ENCODE assay signal across 10 cellular contexts in the genomic region with DNA sequence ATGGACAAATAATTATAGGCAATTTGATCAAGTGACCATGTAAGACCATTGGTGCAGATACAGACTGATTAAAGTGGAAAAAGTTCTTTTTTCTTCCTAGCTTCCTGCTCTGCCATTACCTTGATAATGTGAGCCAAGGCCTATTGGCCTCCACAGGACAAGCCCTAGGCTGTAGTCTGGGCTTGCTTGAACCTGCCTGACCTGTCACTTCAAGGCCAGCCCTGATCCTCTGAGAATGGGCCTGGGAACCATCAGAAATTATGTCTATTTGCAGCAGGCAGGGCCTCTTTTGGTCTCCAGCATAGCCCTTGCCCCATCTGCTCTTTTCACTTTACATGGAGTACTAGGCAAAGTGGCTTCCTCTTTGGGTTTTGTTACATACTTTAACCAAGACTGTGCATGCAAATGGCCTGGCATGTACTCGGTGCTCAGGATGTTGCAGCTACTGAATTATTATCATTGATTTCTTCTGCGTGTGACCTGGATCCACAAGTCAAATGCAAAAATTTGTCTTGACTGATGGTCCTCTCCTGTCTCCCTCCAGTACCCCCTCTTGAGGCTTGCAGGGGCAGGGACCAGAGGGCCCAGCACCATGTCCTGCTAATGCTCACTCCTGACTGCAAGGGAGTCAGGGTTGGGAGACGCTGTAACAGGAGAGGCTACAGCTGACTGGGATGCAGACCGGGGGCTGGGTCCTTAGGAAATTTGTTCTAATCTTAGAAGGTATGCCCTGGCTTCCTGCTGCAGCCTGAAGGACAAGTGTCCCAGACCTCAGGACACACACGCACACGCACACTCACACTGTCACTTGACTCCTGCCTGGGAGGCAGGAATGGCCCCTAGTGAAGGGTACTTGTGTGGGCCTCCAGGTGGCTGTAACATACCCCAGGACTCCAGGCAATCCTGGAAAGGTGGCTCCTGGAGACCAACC. TPM values are rescaled to one million over a fixed set of nuclear protein-coding genes. Genes with fewer than 3 reads are reported as not detected.
DNase-seq lines count a peak whose midpoint lies in the region; ATAC-seq, FAIRE-seq and TF ChIP-seq lines count a peak whose summit lies in the region.
"Had no signal": no experiment of that assay in that cellular context is flagged by ENCODE, and none has a peak within 500 bp of the region (broad histone marks: within the 10 kb centered on the region; RNA-seq: fewer than 3 reads in every experiment).

No MANE protein-coding gene starts in this region.

- no peak overlapping the region for H2AFZ ChIP-seq in GM12878 (ENCODE audit: control insufficient read depth, low read depth, low read length)

- peak; percentile 47 for FAIRE-seq in GM12878 (lab: Jason Lieb, UNC)

- POLR2A ChIA-PET in GM12878 (lab: Charles Lee), result interaction anchor here (0.6 to 1.8 kb wide), 8 partner anchors 12 to 135 kb away, joined by 4 to 9 read pairs (median 7); no protein-coding TSS in a partner anchor
- POLR2A ChIA-PET in Caco-2 (lab: Charles Lee), result no interaction called here

- in situ Hi-C loops in GM12878 (cut with MboI) (no loop called here), ACHN (cut with HindIII; ENCODE audit: low pct_ligation_motif_present, low pct_unique_long_range_greater_than_20kb, low sequenced_read_pairs) (no loop called here)

- TF ChIP-seq RAD21 in GM12878 (IDR thresholded peaks at IDR 0.05; ENCODE audit: insufficient read depth, low read depth, low read length), result no peak

- SMC1A ChIA-PET in GM12878 (lab: Charles Lee; ENCODE audit: uncharacterized antibody, unreplicated experiment), result interaction anchor here (0.6 to 5.7 kb wide), 13 partner anchors 9 to 776 kb away, joined by 3 to 38 read pairs (median 7); no protein-coding TSS in a partner anchor

- no peaks in the 10 kb centered on the region for H3K27me3 ChIP-seq in BLaER1 treated with 17β-estradiol and CSF1 and Interleukin-3, amounts not matched to agents 10 nM and 100 nM
- H3K27me3 ChIP-seq in GM12878 (replicated peaks in 1 of 2; ENCODE audit: control insufficient read depth in 2 of 2, insufficient read depth in 2 of 2, low read length in 1 of 2) (no peaks in the 10 kb centered on the region), Caco-2 (replicated peaks; ENCODE audit: control insufficient read depth, insufficient read depth, low read length) (no peaks in the 10 kb centered on the region)

- H4K20me1 ChIP-seq in BLaER1 treated with 17β-estradiol and CSF1 and Interleukin-3, amounts not matched to agents 10 nM and 100 nM, result peaks cover 100% of the 10 kb centered on the region in 11 experiments
- no peaks in the 10 kb centered on the region for H4K20me1 ChIP-seq in GM12878 (ENCODE audit: control insufficient read depth, insufficient read depth)

- TF ChIP-seq CTCF in GM12878 (IDR thresholded peaks at IDR 0.05 in 2 of 3, conservative IDR thresholded peaks at IDR 0.05 in 1 of 3; ENCODE audit: control insufficient read depth in 2 of 3, extremely low read depth in 1 of 3, insufficient read depth in 1 of 3, low read depth in 3 of 3, low read length in 3 of 3) (0 out of 6 replicates have a peak, but pooled peaks of 1 of the 3 experiments have one; percentile 3), Caco-2 (IDR thresholded peaks at IDR 0.05; ENCODE audit: insufficient read depth in 1 of 2, low read depth in 1 of 2, low read length in 1 of 2, severe bottlenecking in 1 of 2, unreplicated experiment in 1 of 2) (no peak)

- BruUV-seq in GM12878 (replicated peaks; lab: Mats Ljungman, UMichigan) (no TSS peak), Caco-2 (replicated peaks; lab: Mats Ljungman, UMichigan) (no TSS peak)

- peaks cover 81 to 100% (median 98%) of the 10 kb centered on the region in 10 experiments for H3K4me1 ChIP-seq in BLaER1 treated with 17β-estradiol and CSF1 and Interleukin-3, amounts not matched to agents 10 nM and 100 nM
- H3K4me1 ChIP-seq in GM12878 (ENCODE audit: control insufficient read depth, insufficient read depth, low read length), result peaks cover 79% of the 10 kb centered on the region
- no peaks in the 10 kb centered on the region for H3K4me1 ChIP-seq in Caco-2

- no peak for TF ChIP-seq POLR2A in GM12878 (IDR thresholded peaks at IDR 0.05; ENCODE audit: low read depth, low read length)

- RAD21 ChIA-PET in GM12878 (lab: Charles Lee; ENCODE audit: unreplicated experiment), result interaction anchor here (0.7 to 2.6 kb wide), 7 partner anchors 8 to 69 kb away, joined by 3 to 15 read pairs (median 4); no protein-coding TSS in a partner anchor

- H3K79me2 ChIP-seq in GM12878 (ENCODE audit: control insufficient read depth, insufficient read depth, low read length), result peaks cover 55% of the 10 kb centered on the region

- H3K9me3 ChIP-seq in BLaER1 treated with 17β-estradiol and CSF1 and Interleukin-3, amounts not matched to agents 10 nM and 100 nM (replicated peaks in 1 of 11), result no peaks in the 10 kb centered on the region
- H3K9me3 ChIP-seq in GM12878 (replicated peaks; ENCODE audit: control insufficient read depth, insufficient read depth, low read length) (no peaks in the 10 kb centered on the region; the same call in 2 of the 3 replicates), Caco-2 (no peaks in the 10 kb centered on the region)

- H3K4me3 Mint-ChIP-seq in Caco-2 (ENCODE audit: unreplicated experiment), result no peak overlapping the region
- H3K4me3 Mint-ChIP-seq: neural crest cell had no signal

- H3K4me2 ChIP-seq in BLaER1 treated with 17β-estradiol and CSF1 and Interleukin-3, amounts not matched to agents 10 nM and 100 nM, result peak overlapping the region in 10 of 11 experiments; percentile 12 to 95 (median 46); a peak in 14 of 22 replicates
- peak overlapping the region; percentile 56 for H3K4me2 ChIP-seq in GM12878 (ENCODE audit: control insufficient read depth, insufficient read depth)

- no peak overlapping the region for H3K4me3 ChIP-seq in BLaER1 treated with 17β-estradiol and CSF1 and Interleukin-3, amounts not matched to agents 10 nM and 100 nM
- no peak overlapping the region for H3K4me3 ChIP-seq in GM12878
- no peak overlapping the region for H3K4me3 ChIP-seq in Caco-2 (ENCODE audit: low read depth, low read length)

- no peak overlapping the region for H3K27ac Mint-ChIP-seq in Caco-2 (ENCODE audit: unreplicated experiment)

- CTCF ChIA-PET in GM12878 (lab: Yijun Ruan, JAX) (interaction anchor here (0.7 to 3.7 kb wide), 7 partner anchors 12 to 70 kb away, joined by 3 to 17 read pairs (median 7); no protein-coding TSS in a partner anchor), Caco-2 (lab: Charles Lee) (no interaction called here)

- ATAC-seq in GM19043 (IDR thresholded peaks at IDR 0.05; ENCODE audit: low read depth, unreplicated experiment) (peak; percentile 55), HG03066 (IDR thresholded peaks at IDR 0.05; ENCODE audit: low read depth, unreplicated experiment) (peak; percentile 42), GM12878 (peak; percentile 73)

- no peaks in the 10 kb centered on the region for H3K27me3 Mint-ChIP-seq in Caco-2 (ENCODE audit: insufficient read depth, unreplicated experiment)

- H3K4me1 Mint-ChIP-seq in Caco-2 (ENCODE audit: low read depth, unreplicated experiment), result peaks cover 6% of the 10 kb centered on the region

- H3K36me3 ChIP-seq in BLaER1 treated with 17β-estradiol and CSF1 and Interleukin-3, amounts not matched to agents 10 nM and 100 nM, result peaks cover 85 to 100% (median 100%) of the 10 kb centered on the region in 11 experiments
- H3K36me3 ChIP-seq in GM12878 (ENCODE audit: control insufficient read depth in 2 of 2, insufficient read depth in 2 of 2, low read length in 1 of 2) (peaks cover 0 to 3% of the 10 kb centered on the region in 2 experiments; a peak in 1 of 4 replicates), Caco-2 (ENCODE audit: control insufficient read depth, insufficient read depth, low read length) (no peaks in the 10 kb centered on the region)

- no peak overlapping the region; a peak in 1 of 22 replicates for H3K27ac ChIP-seq in BLaER1 treated with 17β-estradiol and CSF1 and Interleukin-3, amounts not matched to agents 10 nM and 100 nM
- peak overlapping the region; percentile 71 for H3K27ac ChIP-seq in GM12878 (ENCODE audit: control insufficient read depth, insufficient read depth)

- no peaks in the 10 kb centered on the region for H3K9me3 Mint-ChIP-seq in Caco-2 (ENCODE audit: unreplicated experiment)

- WGBS in GM12878 (ENCODE audit: insufficient coverage, insufficient replicate concordance, low lambda C conversion rate, missing lambda C conversion rate), result 48% methylated on average over 6 of the region's 6 CpGs

- intact Hi-C loops in GM12878 (cut with micrococcal nuclease; ENCODE audit: unreplicated experiment), result loop anchor here (2.0 kb wide), 1 partner anchor 45 kb away; no protein-coding TSS in a partner anchor
- intact Hi-C loops in Caco-2 (cut with micrococcal nuclease; ENCODE audit: unreplicated experiment), result no loop called here

- peak; percentile 66 for DNase-seq in GM12878 (ENCODE audit: low read depth, low spot score)
- DNase-seq in AG08395 (ENCODE audit: low spot score), result no peak
- DNase-seq in Caco-2, result no peak
- DNase-seq in ACHN, result no peak
- no peak for DNase-seq in 8988T
- DNase-seq: activated gamma-delta T cell had no signal

- no peak overlapping the region for H3K9ac ChIP-seq in BLaER1 treated with 17β-estradiol and CSF1 and Interleukin-3, amounts not matched to agents 10 nM and 100 nM
- no peak overlapping the region for H3K9ac ChIP-seq in GM12878 (ENCODE audit: control insufficient read depth, insufficient read depth, low read length)

- TF ChIP-seq EP300 in GM12878 (IDR thresholded peaks at IDR 0.05; ENCODE audit: borderline replicate concordance in 1 of 2, control insufficient read depth in 1 of 2, low read depth in 2 of 2, low read length in 2 of 2), result no peak

- no peaks in the 10 kb centered on the region for H3K36me3 Mint-ChIP-seq in Caco-2 (ENCODE audit: insufficient read depth, unreplicated experiment)

RNA-seq across cellular contexts. Expression of a gene that starts 39.4 kb away (rescaled TPM):
- total RNA-seq in GM12878 (2013; cell fraction: nucleolus; rRNA removed), result 50.6 and 59.2 TPM in 2 replicates
- 64.2 and 65.7 TPM in 2 replicates for total RNA-seq in GM12878 (2014; rRNA removed)
- total RNA-seq in GM12878 (2014; rRNA removed; fragmentation: Illumina TruSeq; extraction: Trizol), result 73.6 and 76.7 TPM in 2 replicates
- 77.4 and 78.3 TPM in 2 replicates for total RNA-seq in GM12878 (2021)
- polyA plus RNA-seq in GM12878 (2011; ENCODE audit: low read depth), result 42.5 TPM
- 54.8 and 59.3 TPM in 2 replicates for polyA plus RNA-seq in GM12878 (2011; rRNA removed)
- 37.4 and 40.7 TPM in 2 replicates for polyA plus RNA-seq in GM12878 (2011; cell fraction: cytosol; rRNA removed)
- 21.2 and 25.8 TPM in 2 replicates for polyA plus RNA-seq in GM12878 (2011; cell fraction: nucleus; rRNA removed)
- polyA plus RNA-seq in GM12878 (2012), result 62.9 and 72.8 TPM in 2 replicates
- 56.8 and 71.5 TPM in 2 replicates for polyA plus RNA-seq in GM12878 (2014; fragmentation: Illumina TruSeq; extraction: Trizol)
- polyA plus RNA-seq in GM12878 (2014; fragmentation: Nextera tagmentation; extraction: Ambion mirVana), result 10 to 100 TPM; 11.4 to 18.9 TPM
- 69.6 and 71.7 TPM in 2 replicates for polyA plus RNA-seq in GM12878 (2014; rRNA removed)
- polyA plus RNA-seq in GM12878 (2016; fragmentation: Nextera tagmentation; extraction: Ambion mirVana), result 10 to 100 TPM; 74.6 to 75.7 TPM
- 45.6 and 53.5 TPM in 2 replicates for polyA minus RNA-seq in GM12878 (2011; rRNA and poly(A)+ RNA removed)
- polyA minus RNA-seq in GM12878 (2011; cell fraction: cytosol; rRNA and poly(A)+ RNA removed), result 19.9 and 20.6 TPM in 2 replicates
- polyA minus RNA-seq in GM12878 (2011; cell fraction: nucleus; rRNA and poly(A)+ RNA removed), result 12.7 and 26.7 TPM in 2 replicates
- not detected in 2 replicates for total RNA-seq in Caco-2 (2022)

RNA-seq across cellular contexts. Expression of a gene that starts 52.3 kb away (rescaled TPM):
- 68.4 and 72.7 TPM in 2 replicates for total RNA-seq in GM12878 (2013; cell fraction: nucleolus; rRNA removed)
- total RNA-seq in GM12878 (2014; rRNA removed), result 40.6 and 44.5 TPM in 2 replicates
- total RNA-seq in GM12878 (2014; rRNA removed; fragmentation: Illumina TruSeq; extraction: Trizol), result 45.4 and 46.4 TPM in 2 replicates
- 41.8 and 42.0 TPM in 2 replicates for total RNA-seq in GM12878 (2021)
- polyA plus RNA-seq in GM12878 (2011; ENCODE audit: low read depth), result 14.5 TPM
- 51.5 and 54.3 TPM in 2 replicates for polyA plus RNA-seq in GM12878 (2011; rRNA removed)
- polyA plus RNA-seq in GM12878 (2011; cell fraction: cytosol; rRNA removed), result 30.4 and 34.3 TPM in 2 replicates
- polyA plus RNA-seq in GM12878 (2011; cell fraction: nucleus; rRNA removed), result 41.2 and 50.5 TPM in 2 replicates
- 19.9 and 23.7 TPM in 2 replicates for polyA plus RNA-seq in GM12878 (2012)
- 54.6 and 61.8 TPM in 2 replicates for polyA plus RNA-seq in GM12878 (2014; fragmentation: Illumina TruSeq; extraction: Trizol)
- 10 to 100 TPM in 1 of 2 experiments, 1 to 10 TPM in 1; 9.8 to 12.0 TPM for polyA plus RNA-seq in GM12878 (2014; fragmentation: Nextera tagmentation; extraction: Ambion mirVana)
- polyA plus RNA-seq in GM12878 (2014; rRNA removed), result 38.9 and 45.4 TPM in 2 replicates
- 10 to 100 TPM; 59.2 to 60.9 TPM for polyA plus RNA-seq in GM12878 (2016; fragmentation: Nextera tagmentation; extraction: Ambion mirVana)
- polyA minus RNA-seq in GM12878 (2011; rRNA and poly(A)+ RNA removed), result 27.8 and 47.7 TPM in 2 replicates
- 15.1 and 16.2 TPM in 2 replicates for polyA minus RNA-seq in GM12878 (2011; cell fraction: cytosol; rRNA and poly(A)+ RNA removed)
- polyA minus RNA-seq in GM12878 (2011; cell fraction: nucleus; rRNA and poly(A)+ RNA removed), result 15.6 and 20.3 TPM in 2 replicates
- 273 and 280 TPM in 2 replicates for total RNA-seq in Caco-2 (2022)

Comparison
In these comparisons a context has a peak if more than half of its experiments do, and no peak if none do; other contexts are left out.
1. RNA of a gene that starts 39.4 kb away (total RNA-seq): 50.6 to 78.3 TPM in GM12878; not detected in Caco-2; every median in the first group is over 10 times any median in the second.
2. Peak in every context shown above with its lines, with median percentiles within 50 percentile points of each other: ATAC-seq.